Comparison of ENCODE assay signal across 20 cellular contexts in genomic region chr4:38930696-38931095, GRCh38.
DNase-seq lines count a peak whose midpoint lies in the region; ATAC-seq and TF ChIP-seq lines count a peak whose summit lies in the region.
"Had no signal": no experiment of that assay in that cellular context is flagged by ENCODE, and none has a peak within 500 bp of the region (broad histone marks: within the 10 kb centered on the region; RNA-seq: fewer than 3 reads in every experiment).

No MANE protein-coding gene starts in this region.

- no peaks in the 10 kb centered on the region for H3K9me2 ChIP-seq in SK-N-SH

- H3K27me3 ChIP-seq in SK-N-SH (ENCODE audit: insufficient read depth), result no peaks in the 10 kb centered on the region
- no peaks in the 10 kb centered on the region for H3K27me3 ChIP-seq in muscle layer of colon (ENCODE audit: control insufficient read depth in 1 of 2, insufficient read depth in 2 of 2, low read length in 2 of 2)
- no peaks in the 10 kb centered on the region for H3K27me3 ChIP-seq in colonic mucosa
- no peaks in the 10 kb centered on the region for H3K27me3 ChIP-seq in brain microvascular endothelial cell (replicated peaks)

- H3K4me1 ChIP-seq in SK-N-SH (ENCODE audit: control insufficient read depth in 1 of 2, insufficient read depth in 2 of 2, low read depth in 1 of 2, low read length in 1 of 2), result peaks cover 0 to 14% of the 10 kb centered on the region in 2 experiments; a peak in 2 of 4 replicates
- H3K4me1 ChIP-seq in muscle layer of colon (ENCODE audit: insufficient read depth, low read length), result peaks cover 55% of the 10 kb centered on the region
- no peaks in the 10 kb centered on the region for H3K4me1 ChIP-seq in colonic mucosa

- H3K4me1 Mint-ChIP-seq in stimulated activated memory B cell treated with anti-CD40 and anti-IgM and Interleukin-4, amounts not matched to agents 10 μg/mL and 1 μg/mL and 100 μg/mL, for 72 hours, result peaks cover 17% of the 10 kb centered on the region

- H3K79me2 ChIP-seq in SK-N-SH (ENCODE audit: insufficient read depth), result no peaks in the 10 kb centered on the region

- no peaks in the 10 kb centered on the region for H3F3A ChIP-seq in SK-N-SH (replicated peaks; ENCODE audit: insufficient read depth)

- DNase-seq in NCI-H1417 (lab: John Stamatoyannopoulos, UW) (peak in 2 of 3 experiments; percentile 28 to 67), NCI-H1417 treated with DMSO at 0.1 percent for 48 hours (lab: John Stamatoyannopoulos, UW) (no peak), SK-N-SH (peak; percentile 35), colonic mucosa (no peak), ureter (ENCODE audit: low spot score) (no peak), brain microvascular endothelial cell (no peak)
- DNase-seq: AML-193, DND-41, GM23248, MV-4-11, NCI-H187 treated with DMSO at 0.1 percent for 48 hours, NCI-H446, NCI-H526 treated with DMSO at 0.1 percent for 48 hours, SHP77 had no signal

- no peak for ATAC-seq in stimulated activated memory B cell treated with anti-CD40 and anti-IgM and Interleukin-4, amounts not matched to agents 10 μg/mL and 1 μg/mL and 100 μg/mL, for 72 hours

- 85% methylated on average over 6 of the region's 6 CpGs for WGBS in SK-N-SH (ENCODE audit: low lambda C conversion rate)

- H2AFZ ChIP-seq in SK-N-SH (ENCODE audit: low read depth), result no peak overlapping the region
- H2AFZ ChIP-seq: GM23248 had no signal

- no peak overlapping the region for H3K4me2 ChIP-seq in SK-N-SH
- H3K4me2 ChIP-seq: KMS-11 had no signal

- H3K36me3 ChIP-seq in SK-N-SH (replicated peaks in 1 of 2; ENCODE audit: control insufficient read depth in 1 of 2, insufficient read depth in 2 of 2, low read length in 1 of 2) (peaks cover 8 to 68% of the 10 kb centered on the region in 2 experiments), muscle layer of colon (ENCODE audit: insufficient read depth, low read length) (peaks cover 38% of the 10 kb centered on the region), colonic mucosa (peaks cover 28% of the 10 kb centered on the region), brain microvascular endothelial cell (replicated peaks) (peaks cover 87% of the 10 kb centered on the region)
- H3K36me3 ChIP-seq: HAP-1 had no signal

- H3K9me3 ChIP-seq in SK-N-SH (no peaks in the 10 kb centered on the region), muscle layer of colon (ENCODE audit: low read length) (no peaks in the 10 kb centered on the region), colonic mucosa (no peaks in the 10 kb centered on the region)
- H3K9me3 ChIP-seq: HAP-1 had no signal

- peak overlapping the region; percentile 60 for H3K27ac Mint-ChIP-seq in stimulated activated memory B cell treated with anti-CD40 and anti-IgM and Interleukin-4, amounts not matched to agents 10 μg/mL and 1 μg/mL and 100 μg/mL, for 72 hours

- TF ChIP-seq CTCF in SK-N-SH (IDR thresholded peaks at IDR 0.05) (no peak), colonic mucosa (IDR thresholded peaks at IDR 0.05) (no peak), brain microvascular endothelial cell (IDR thresholded peaks at IDR 0.05; ENCODE audit: low read depth, low read length, missing control alignments) (no peak)

- CTCF ChIA-PET in SK-N-SH (lab: Yijun Ruan, JAX), result interaction anchor here (1.2 to 1.5 kb wide), 2 partner anchors 21 to 204 kb away, joined by 3 read pairs; no protein-coding TSS in a partner anchor

- in situ Hi-C loops in brain microvascular endothelial cell (cut with HindIII; ENCODE audit: low pct_ligation_motif_present, low sequenced_read_pairs), result no loop called here

- peaks cover 30% of the 10 kb centered on the region for H3K36me3 Mint-ChIP-seq in stimulated activated memory B cell treated with anti-CD40 and anti-IgM and Interleukin-4, amounts not matched to agents 10 μg/mL and 1 μg/mL and 100 μg/mL, for 72 hours

- H3K4me3 Mint-ChIP-seq in stimulated activated memory B cell treated with anti-CD40 and anti-IgM and Interleukin-4, amounts not matched to agents 10 μg/mL and 1 μg/mL and 100 μg/mL, for 72 hours, result no peak overlapping the region

- POLR2A ChIA-PET in SK-N-SH (lab: Yijun Ruan, JAX), result interaction anchor here (1.0 to 1.2 kb wide), 2 partner anchors 12 to 113 kb away, joined by 3 read pairs; no protein-coding TSS in a partner anchor

- no peaks in the 10 kb centered on the region for H3K27me3 Mint-ChIP-seq in stimulated activated memory B cell treated with anti-CD40 and anti-IgM and Interleukin-4, amounts not matched to agents 10 μg/mL and 1 μg/mL and 100 μg/mL, for 72 hours

- H3K27ac ChIP-seq in SK-N-SH (ENCODE audit: low read depth in 2 of 2, low read length in 1 of 2) (no peak overlapping the region), muscle layer of colon (ENCODE audit: low read depth, low read length) (peak overlapping the region; percentile 48), colonic mucosa (no peak overlapping the region), brain microvascular endothelial cell (no peak overlapping the region)
- H3K27ac ChIP-seq: 22Rv1, C4-2B, GM23248, KMS-11 had no signal

- no peaks in the 10 kb centered on the region for H3K9me3 Mint-ChIP-seq in stimulated activated memory B cell treated with anti-CD40 and anti-IgM and Interleukin-4, amounts not matched to agents 10 μg/mL and 1 μg/mL and 100 μg/mL, for 72 hours

- H3K4me3 ChIP-seq in SK-N-SH (ENCODE audit: low read depth in 2 of 2, low read length in 1 of 2) (no peak overlapping the region), muscle layer of colon (ENCODE audit: low read depth in 1 of 2, low read length in 2 of 2) (no peak overlapping the region), colonic mucosa (no peak overlapping the region), brain microvascular endothelial cell (ENCODE audit: low read depth, low read length) (no peak overlapping the region)
- H3K4me3 ChIP-seq: GM23248, HAP-1 had no signal

- TF ChIP-seq EP300 in SK-N-SH (IDR thresholded peaks at IDR 0.05; ENCODE audit: borderline replicate concordance in 1 of 2, low read depth in 1 of 2, low read length in 1 of 2), result peak in 1 of 2 experiments; percentile 32; a peak in 1 of 4 replicates

- no peak for TF ChIP-seq RAD21 in SK-N-SH (IDR thresholded peaks at IDR 0.05; ENCODE audit: low read length)

- no peaks in the 10 kb centered on the region for H4K20me1 ChIP-seq in SK-N-SH (ENCODE audit: insufficient read depth)

- no peak overlapping the region for H3K9ac ChIP-seq in SK-N-SH
- no peak overlapping the region for H3K9ac ChIP-seq in muscle layer of colon (ENCODE audit: low read length)
- H3K9ac ChIP-seq in colonic mucosa (ENCODE audit: low read depth in 2 of 2, low read length in 2 of 2), result no peak overlapping the region
- H3K9ac ChIP-seq: GM23248, KMS-11 had no signal

- intact Hi-C loops in colonic mucosa (cut with DNase I), result no loop called here

TF ChIP-seq in SK-N-SH, 30 proteins besides CTCF, POLR2A, EP300 and RAD21:
- no peak for TF ChIP-seq YY1 (IDR thresholded peaks at IDR 0.05; ENCODE audit: low read depth)
- no peak for TF ChIP-seq CHD2 (IDR thresholded peaks at IDR 0.05; ENCODE audit: low read length, partially characterized antibody)
- TF ChIP-seq MXI1 (IDR thresholded peaks at IDR 0.05; ENCODE audit: low read depth, low read length), result no peak
- no peak for TF ChIP-seq GABPA (IDR thresholded peaks at IDR 0.05; ENCODE audit: low read depth)
- TF ChIP-seq MEF2A (IDR thresholded peaks at IDR 0.05; ENCODE audit: borderline replicate concordance, low read depth), result no peak
- no peak for TF ChIP-seq GATA2 (CRISPR knock-in tag; IDR thresholded peaks at IDR 0.05)
- TF ChIP-seq FOXJ3 (CRISPR knock-in tag; IDR thresholded peaks at IDR 0.05), result no peak
- no peak for TF ChIP-seq NFIC (IDR thresholded peaks at IDR 0.05; ENCODE audit: borderline replicate concordance)
- TF ChIP-seq PBX3 (IDR thresholded peaks at IDR 0.05), result no peak

Comparison
In these comparisons a context has a peak if more than half of its experiments do, and no peak if none do; other contexts are left out.
1. DNase-seq: peak in NCI-H1417 (2 of 3) and SK-N-SH (single experiment); none in NCI-H1417 treated with DMSO at 0.1 percent for 48 hours (single experiment), colonic mucosa (single experiment), ureter (single experiment) and brain microvascular endothelial cell (single experiment).